9 cellular contexts compared by ENCODE assay signal in genomic region chr2:164910091-164910899, GRCh38. TPM values are rescaled to one million over a fixed set of nuclear protein-coding genes. Genes with fewer than 3 reads are reported as not detected.
DNase-seq lines count a peak whose midpoint lies in the region; ATAC-seq, FAIRE-seq and TF ChIP-seq lines count a peak whose summit lies in the region.
"Had no signal": no experiment of that assay in that cellular context is flagged by ENCODE, and none has a peak within 500 bp of the region (broad histone marks: within the 10 kb centered on the region; RNA-seq: fewer than 3 reads in every experiment).

No MANE protein-coding gene starts in this region.

- peak overlapping the region; percentile 1 for H3K4me3 Mint-ChIP-seq in T-helper 1 cell treated with Interleukin-12 subunit alpha and Interleukin-12 subunit beta and Interleukin-4 antibody, amounts not matched to agents 30 μg/mL and 1 μg/mL, for 36 hours
- H3K4me3 Mint-ChIP-seq: central memory CD8-positive, alpha-beta T cell had no signal

- peaks cover 6 to 13% of the 10 kb centered on the region in 2 donors for H3K4me1 ChIP-seq in kidney (ENCODE audit: control insufficient read depth in 1 of 2, insufficient read depth in 1 of 2, low read depth in 1 of 2, low read length in 2 of 2)
- H3K4me1 ChIP-seq in effector memory CD4-positive, alpha-beta T cell (ENCODE audit: control insufficient read depth, insufficient read depth, low read length, poor library complexity, severe bottlenecking): no peaks in the 10 kb centered on the region

- no peaks in the 10 kb centered on the region for H3K9me3 Mint-ChIP-seq in T-helper 1 cell treated with Interleukin-12 subunit alpha and Interleukin-12 subunit beta and Interleukin-4 antibody, amounts not matched to agents 30 μg/mL and 1 μg/mL, for 36 hours

- H3K4me1 Mint-ChIP-seq in T-helper 1 cell treated with Interleukin-12 subunit alpha and Interleukin-12 subunit beta and Interleukin-4 antibody, amounts not matched to agents 30 μg/mL and 1 μg/mL, for 36 hours (ENCODE audit: low read depth): peaks cover 14% of the 10 kb centered on the region
- H3K4me1 Mint-ChIP-seq: central memory CD8-positive, alpha-beta T cell had no signal

- peak overlapping the region in 1 of 2 donors; percentile 51 for H3K9ac ChIP-seq in kidney (ENCODE audit: low read length in 2 of 2)

- ATAC-seq in HG03139 (IDR thresholded peaks at IDR 0.05; ENCODE audit: unreplicated experiment): peak; percentile 62

- peaks cover 11% of the 10 kb centered on the region for H3K27me3 Mint-ChIP-seq in T-helper 1 cell treated with Interleukin-12 subunit alpha and Interleukin-12 subunit beta and Interleukin-4 antibody, amounts not matched to agents 30 μg/mL and 1 μg/mL, for 36 hours (ENCODE audit: low read depth)
- H3K27me3 Mint-ChIP-seq: central memory CD8-positive, alpha-beta T cell had no signal

- no peak overlapping the region for H3K4me3 ChIP-seq in kidney (ENCODE audit: low read length in 2 of 2)
- H3K4me3 ChIP-seq in effector memory CD4-positive, alpha-beta T cell (ENCODE audit: insufficient read depth, low read depth, low read length, poor library complexity, severe bottlenecking): no peak overlapping the region

- peak overlapping the region; percentile 43 to 76 for H3K27ac ChIP-seq in kidney (ENCODE audit: low read depth in 2 of 2, low read length in 2 of 2)
- no peak overlapping the region for H3K27ac ChIP-seq in effector memory CD4-positive, alpha-beta T cell (ENCODE audit: insufficient read depth, low read length, poor library complexity, severe bottlenecking)

- H3K36me3 Mint-ChIP-seq in T-helper 1 cell treated with Interleukin-12 subunit alpha and Interleukin-12 subunit beta and Interleukin-4 antibody, amounts not matched to agents 30 μg/mL and 1 μg/mL, for 36 hours (ENCODE audit: low read depth): no peaks in the 10 kb centered on the region

- peak; percentile 19 for DNase-seq in stimulated activated CD4-positive, alpha-beta T cell treated with anti-CD3 and anti-CD28 coated beads, Interleukin-1b, Interleukin-23, amount 100 ng/mL, for 48 hours
- no peak for DNase-seq in stimulated activated CD4-positive, alpha-beta T cell treated with anti-CD3 and anti-CD28 coated beads, Interleukin-4, amount 100 ng/mL, for 4 hours
- no peak for DNase-seq in kidney
- no peak for DNase-seq in midbrain (lab: John Stamatoyannopoulos, UW)
- no peak for DNase-seq in T1000 (lab: John Stamatoyannopoulos, UW)
- DNase-seq in effector memory CD4-positive, alpha-beta T cell: no peak

- H3K36me3 ChIP-seq in kidney (ENCODE audit: control insufficient read depth in 1 of 2, insufficient read depth in 2 of 2, low read length in 2 of 2): no peaks in the 10 kb centered on the region
- no peaks in the 10 kb centered on the region for H3K36me3 ChIP-seq in effector memory CD4-positive, alpha-beta T cell (ENCODE audit: control insufficient read depth, insufficient read depth, low read length)

- no peak for TF ChIP-seq CTCF in kidney (IDR thresholded peaks at IDR 0.05; ENCODE audit: borderline replicate concordance, extremely low read depth, insufficient read depth)

- H3K27ac Mint-ChIP-seq in T-helper 1 cell treated with Interleukin-12 subunit alpha and Interleukin-12 subunit beta and Interleukin-4 antibody, amounts not matched to agents 30 μg/mL and 1 μg/mL, for 36 hours: no peak overlapping the region

- intact Hi-C loops in kidney (cut with DNase I): loop anchor here (10.0 kb wide), 1 partner anchor 175 kb away; no protein-coding TSS in a partner anchor

- no peaks in the 10 kb centered on the region for H3K27me3 ChIP-seq in effector memory CD4-positive, alpha-beta T cell (replicated peaks; ENCODE audit: control insufficient read depth, insufficient read depth, low read length, poor library complexity, severe bottlenecking)

- no peaks in the 10 kb centered on the region for H3K9me3 ChIP-seq in kidney (ENCODE audit: control insufficient read depth in 1 of 2, low read length in 2 of 2)
- H3K9me3 ChIP-seq in effector memory CD4-positive, alpha-beta T cell (ENCODE audit: control insufficient read depth, low read length): no peaks in the 10 kb centered on the region

- no peak for FAIRE-seq in kidney (lab: Jason Lieb, UNC)

RNA-seq across cellular contexts. Expression of gene SLC38A11, which starts 45.0 kb away (rescaled TPM):
- 20.0 TPM for total RNA-seq in kidney
- 6.5 TPM for polyA plus RNA-seq in kidney (ENCODE audit: insufficient read depth, low read depth, low replicate concordance)
